12 cellular contexts compared by ENCODE assay signal in genomic region chr4:86011117-86011516, GRCh38.
DNase-seq lines count a peak whose midpoint lies in the region; ATAC-seq and TF ChIP-seq lines count a peak whose summit lies in the region.
"Had no signal": no experiment of that assay in that cellular context is flagged by ENCODE, and none has a peak within 500 bp of the region (broad histone marks: within the 10 kb centered on the region; RNA-seq: fewer than 3 reads in every experiment).

No MANE protein-coding gene starts in this region.

- H3K4me3 Mint-ChIP-seq in CD4-positive, alpha-beta T cell: no peak overlapping the region
- H3K4me3 Mint-ChIP-seq: activated CD4-positive, alpha-beta memory T cell treated with anti-CD3 and anti-CD28 coated beads for 36 hours; mesothelial cell of epicardium; T-helper 17 cell had no signal

- H4K91ac ChIP-seq in trophoblast cell (ENCODE audit: low read depth, low read length): no peak overlapping the region

- no peaks in the 10 kb centered on the region for H3K9me3 Mint-ChIP-seq in CD4-positive, alpha-beta T cell
- H3K9me3 Mint-ChIP-seq: activated CD4-positive, alpha-beta memory T cell treated with anti-CD3 and anti-CD28 coated beads for 36 hours; mesothelial cell of epicardium had no signal

- no peak for TF ChIP-seq CTCF in fibroblast of mammary gland (conservative IDR thresholded peaks at IDR 0.05; ENCODE audit: control insufficient read depth, insufficient read depth, low read depth, low read length)
- TF ChIP-seq CTCF in CD4-positive, alpha-beta T cell (IDR thresholded peaks at IDR 0.05): no peak

- no peaks in the 10 kb centered on the region for H3K79me1 ChIP-seq in trophoblast cell (ENCODE audit: low read length)

- no peaks in the 10 kb centered on the region for H3K27me3 ChIP-seq in trophoblast cell (ENCODE audit: insufficient read depth, low read length)
- H3K27me3 ChIP-seq in CD4-positive, alpha-beta T cell (ENCODE audit: control insufficient read depth, insufficient read depth, low read length): no peaks in the 10 kb centered on the region

- no peak overlapping the region for H3K27ac Mint-ChIP-seq in CD4-positive, alpha-beta T cell
- H3K27ac Mint-ChIP-seq: activated CD4-positive, alpha-beta memory T cell treated with anti-CD3 and anti-CD28 coated beads for 36 hours; mesothelial cell of epicardium; T-helper 17 cell had no signal

- ATAC-seq in SK-N-SH treated with all-trans-retinoic acid at 6 μM for 48 hours (no peak), GM18867 (IDR thresholded peaks at IDR 0.05; ENCODE audit: unreplicated experiment) (no peak)
- ATAC-seq in CD4-positive, alpha-beta T cell (ENCODE audit: poor library complexity): no peak
- ATAC-seq: T-helper 17 cell had no signal

- no peak overlapping the region for H3K18ac ChIP-seq in trophoblast cell (ENCODE audit: low read length)

- no peaks in the 10 kb centered on the region for H3K79me2 ChIP-seq in trophoblast cell (ENCODE audit: control insufficient read depth, insufficient read depth, low read length, poor library complexity)

- H2BK12ac ChIP-seq in trophoblast cell (ENCODE audit: low read length): no peak overlapping the region

- no peak overlapping the region for H2AFZ ChIP-seq in trophoblast cell (ENCODE audit: insufficient read depth, low read length, poor library complexity)

- no peak overlapping the region for H2BK5ac ChIP-seq in trophoblast cell (ENCODE audit: low read depth, low read length, poor library complexity)

- no peak overlapping the region for H3K4me2 ChIP-seq in trophoblast cell (ENCODE audit: low read length)

- no peak overlapping the region for H4K8ac ChIP-seq in trophoblast cell (ENCODE audit: low read depth, low read length)

- H3K9me3 ChIP-seq in trophoblast cell (ENCODE audit: insufficient read depth, low read depth, low read length): peaks cover 2% of the 10 kb centered on the region
- no peaks in the 10 kb centered on the region for H3K9me3 ChIP-seq in CD4-positive, alpha-beta T cell (ENCODE audit: control insufficient read depth, low read length)

- intact Hi-C loops in CD4-positive, alpha-beta T cell (cut with DNase I, micrococcal nuclease): no loop called here

- CTCF ChIA-PET in CD4-positive, alpha-beta T cell (lab: Charles Lee): no interaction called here

- no peak overlapping the region for H3K4me3 ChIP-seq in fibroblast of mammary gland (ENCODE audit: control insufficient read depth, low read depth, low read length)
- H3K4me3 ChIP-seq in trophoblast cell (ENCODE audit: low read depth, low read length): no peak overlapping the region

- H3K9ac ChIP-seq in trophoblast cell (ENCODE audit: low read length): no peak overlapping the region

- H3K4me1 Mint-ChIP-seq in CD4-positive, alpha-beta T cell (ENCODE audit: low read depth): no peaks in the 10 kb centered on the region
- H3K4me1 Mint-ChIP-seq: T-helper 17 cell had no signal

- H2AK5ac ChIP-seq in trophoblast cell (ENCODE audit: low read length): no peak overlapping the region

- POLR2A ChIA-PET in CD4-positive, alpha-beta T cell (lab: Charles Lee): no interaction called here

- no peaks in the 10 kb centered on the region for H3K27me3 Mint-ChIP-seq in CD4-positive, alpha-beta T cell
- H3K27me3 Mint-ChIP-seq: activated CD4-positive, alpha-beta memory T cell treated with anti-CD3 and anti-CD28 coated beads for 36 hours; T-helper 17 cell had no signal

- H3K14ac ChIP-seq in trophoblast cell (ENCODE audit: low read length): no peak overlapping the region

- no peak overlapping the region for H3K27ac ChIP-seq in trophoblast cell (ENCODE audit: low read depth, low read length)
- no peak overlapping the region for H3K27ac ChIP-seq in CD4-positive, alpha-beta T cell (ENCODE audit: low read depth, low read length)

- H3K36me3 ChIP-seq in trophoblast cell (ENCODE audit: control insufficient read depth in 1 of 2, insufficient read depth in 2 of 2, low read length in 2 of 2): no peaks in the 10 kb centered on the region

- no peak overlapping the region for H2BK120ac ChIP-seq in trophoblast cell (ENCODE audit: insufficient read depth, low read length, poor library complexity)

- H3K4ac ChIP-seq in trophoblast cell (ENCODE audit: low read depth, low read length): no peak overlapping the region

- no peak overlapping the region for H3K23ac ChIP-seq in trophoblast cell (ENCODE audit: low read length)

- H3K36me3 Mint-ChIP-seq in CD4-positive, alpha-beta T cell (ENCODE audit: low read depth): no peaks in the 10 kb centered on the region
- H3K36me3 Mint-ChIP-seq: activated CD4-positive, alpha-beta memory T cell treated with anti-CD3 and anti-CD28 coated beads for 36 hours; mesothelial cell of epicardium had no signal

- peak; percentile 46 for DNase-seq in ELR (ENCODE audit: low read depth)
- peak; percentile 99 for DNase-seq in fibroblast of mammary gland (ENCODE audit: low read depth)
- DNase-seq in trophoblast cell: peak; percentile 48 to 79
- DNase-seq in SW480 (ENCODE audit: low spot score): no peak
- DNase-seq in CD4-positive, alpha-beta T cell: no peak
- no peak for DNase-seq in nucleus accumbens (lab: John Stamatoyannopoulos, UW)
- DNase-seq: activated CD4-positive, alpha-beta memory T cell treated with anti-CD3 and anti-CD28 coated beads for 36 hours; NCI-H1930; T-helper 17 cell had no signal

- no CpG with 5 or more reads among the region's 1 CpG for whole genome bisulfite sequencing in trophoblast cell (ENCODE audit: extremely low coverage, insufficient coverage, insufficient read length)

- H4K12ac ChIP-seq in trophoblast cell (ENCODE audit: low read depth, low read length): no peak overlapping the region

- H3K4me1 ChIP-seq in trophoblast cell (ENCODE audit: control insufficient read depth in 1 of 2, insufficient read depth in 2 of 2, low read length in 2 of 2): peaks cover 0 to 5% of the 10 kb centered on the region in 2 experiments

TF ChIP-seq in SK-N-SH treated with all-trans-retinoic acid at 6 μM for 48 hours, 23 proteins besides CTCF, POLR2A, EP300 and RAD21:
- TF ChIP-seq ISL1 (CRISPR knock-in tag; IDR thresholded peaks at IDR 0.05) (peak; percentile 85), BACH2 (CRISPR knock-in tag; IDR thresholded peaks at IDR 0.05; ENCODE audit: borderline replicate concordance) (no peak)

Comparison
In these comparisons a context has a peak if more than half of its experiments do, and no peak if none do; other contexts are left out.
1. DNase-seq: peak in ELR (single experiment), fibroblast of mammary gland (single experiment) and trophoblast cell (2 of 2); none in SW480 (single experiment), CD4-positive, alpha-beta T cell (0 of 10) and nucleus accumbens (0 of 56).